Comparison of ENCODE assay signal across 2 cellular contexts in genomic region chr11:2537010-2537695, GRCh38.
TF ChIP-seq lines count a peak whose summit lies in the region.

No MANE protein-coding gene starts in this region.

TF ChIP-seq in GM12878, 131 proteins besides CTCF, POLR2A, EP300 and RAD21 (continued from another document):
- TF ChIP-seq ZBTB40 (IDR thresholded peaks at IDR 0.05; ENCODE audit: borderline replicate concordance) (peak; percentile 46; the same call in 1 of the 2 replicates), JUND (IDR thresholded peaks at IDR 0.05; ENCODE audit: low read depth, low read length) (no peak)

TF ChIP-seq in HepG2, 621 proteins besides CTCF, POLR2A, EP300 and RAD21 (continued from another document):
- TF ChIP-seq CBX2 (IDR thresholded peaks at IDR 0.05; ENCODE audit: low read depth, low read length) (no peak), CBX2 (CRISPR knock-in tag; IDR thresholded peaks at IDR 0.05; ENCODE audit: low read depth) (no peak), ZBTB40 (IDR thresholded peaks at IDR 0.05) (peak; percentile 21; the same call in 1 of the 2 replicates), ZBTB40 (CRISPR knock-in tag; IDR thresholded peaks at IDR 0.05) (peak; percentile 98)
